ENCODE assay signal across 15 cellular contexts in genomic region chr10:69220041-69220451, GRCh38. TPM values are rescaled to one million over a fixed set of nuclear protein-coding genes. Genes with fewer than 3 reads are reported as not detected.
DNase-seq lines count a peak whose midpoint lies in the region; FAIRE-seq and TF ChIP-seq lines count a peak whose summit lies in the region.
"Had no signal": no experiment of that assay in that cellular context is flagged by ENCODE, and none has a peak within 500 bp of the region (broad histone marks: within the 10 kb centered on the region; RNA-seq: fewer than 3 reads in every experiment).

A gene with protein sequence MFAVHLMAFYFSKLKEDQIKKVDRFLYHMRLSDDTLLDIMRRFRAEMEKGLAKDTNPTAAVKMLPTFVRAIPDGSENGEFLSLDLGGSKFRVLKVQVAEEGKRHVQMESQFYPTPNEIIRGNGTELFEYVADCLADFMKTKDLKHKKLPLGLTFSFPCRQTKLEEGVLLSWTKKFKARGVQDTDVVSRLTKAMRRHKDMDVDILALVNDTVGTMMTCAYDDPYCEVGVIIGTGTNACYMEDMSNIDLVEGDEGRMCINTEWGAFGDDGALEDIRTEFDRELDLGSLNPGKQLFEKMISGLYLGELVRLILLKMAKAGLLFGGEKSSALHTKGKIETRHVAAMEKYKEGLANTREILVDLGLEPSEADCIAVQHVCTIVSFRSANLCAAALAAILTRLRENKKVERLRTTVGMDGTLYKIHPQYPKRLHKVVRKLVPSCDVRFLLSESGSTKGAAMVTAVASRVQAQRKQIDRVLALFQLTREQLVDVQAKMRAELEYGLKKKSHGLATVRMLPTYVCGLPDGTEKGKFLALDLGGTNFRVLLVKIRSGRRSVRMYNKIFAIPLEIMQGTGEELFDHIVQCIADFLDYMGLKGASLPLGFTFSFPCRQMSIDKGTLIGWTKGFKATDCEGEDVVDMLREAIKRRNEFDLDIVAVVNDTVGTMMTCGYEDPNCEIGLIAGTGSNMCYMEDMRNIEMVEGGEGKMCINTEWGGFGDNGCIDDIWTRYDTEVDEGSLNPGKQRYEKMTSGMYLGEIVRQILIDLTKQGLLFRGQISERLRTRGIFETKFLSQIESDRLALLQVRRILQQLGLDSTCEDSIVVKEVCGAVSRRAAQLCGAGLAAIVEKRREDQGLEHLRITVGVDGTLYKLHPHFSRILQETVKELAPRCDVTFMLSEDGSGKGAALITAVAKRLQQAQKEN (plus strand): TSS chr10:69220332. CDS start chr10:69220436, 104 bp downstream.

- H4K20me1 ChIP-seq in osteoblast (ENCODE audit: insufficient read depth, low read length) = no peaks in the 10 kb centered on the region

- H3K27me3 ChIP-seq in Caco-2 (replicated peaks; ENCODE audit: control insufficient read depth, insufficient read depth, low read length) (no peaks in the 10 kb centered on the region), osteoblast (ENCODE audit: insufficient read depth, low read length) (no peaks in the 10 kb centered on the region)
- no peaks in the 10 kb centered on the region for H3K27me3 ChIP-seq in CD8-positive, alpha-beta memory T cell (ENCODE audit: insufficient read depth, low read length, poor library complexity, severe bottlenecking)

- H3K9me3 ChIP-seq in Caco-2 (no peaks in the 10 kb centered on the region), osteoblast (ENCODE audit: low read depth, low read length) (no peaks in the 10 kb centered on the region)
- no peaks in the 10 kb centered on the region for H3K9me3 ChIP-seq in CD8-positive, alpha-beta memory T cell (ENCODE audit: low read length)

- H3K4me1 Mint-ChIP-seq in Caco-2 (ENCODE audit: low read depth, unreplicated experiment) = peaks cover 33% of the 10 kb centered on the region
- H3K4me1 Mint-ChIP-seq in CD8-positive, alpha-beta memory T cell = peaks cover 34 to 54% (median 37%) of the 10 kb centered on the region in 3 donors

- peak within 1 kb of the TSS; percentile 86 for H3K27ac Mint-ChIP-seq in Caco-2 (ENCODE audit: unreplicated experiment)
- peak within 1 kb of the TSS in 4 of 8 donors; percentile 23 to 95 (median 54) for H3K27ac Mint-ChIP-seq in CD8-positive, alpha-beta memory T cell

- H3K79me2 ChIP-seq in osteoblast (ENCODE audit: insufficient read depth, low read length) = no peaks in the 10 kb centered on the region

- in situ Hi-C loops in GM13977 (cut with MboI; ENCODE audit: low pct_unique_long_range_greater_than_20kb, low sequenced_read_pairs, unreplicated experiment) = loop anchor here (25.0 kb wide), 1 partner anchor 208 kb away; no protein-coding TSS in a partner anchor

- H3K9me3 Mint-ChIP-seq in Caco-2 (ENCODE audit: unreplicated experiment) = no peaks in the 10 kb centered on the region
- peaks cover 0 to 2% (median 0%) of the 10 kb centered on the region in 5 donors for H3K9me3 Mint-ChIP-seq in CD8-positive, alpha-beta memory T cell

- no TSS peak for BruUV-seq in Caco-2 (replicated peaks; lab: Mats Ljungman, UMichigan)

- peaks cover 68% of the 10 kb centered on the region for H3K4me1 ChIP-seq in Caco-2
- peaks cover 14% of the 10 kb centered on the region for H3K4me1 ChIP-seq in osteoblast (ENCODE audit: insufficient read depth, low read length)
- H3K4me1 ChIP-seq in CD8-positive, alpha-beta memory T cell (ENCODE audit: insufficient read depth, low read length) = peaks cover 32% of the 10 kb centered on the region

- peak within 1 kb of the TSS; percentile 68 for H3K4me3 Mint-ChIP-seq in Caco-2 (ENCODE audit: unreplicated experiment)
- no peak within 1 kb of the TSS for H3K4me3 Mint-ChIP-seq in CD8-positive, alpha-beta memory T cell

- no peak within 1 kb of the TSS for H3K27ac ChIP-seq in osteoblast (ENCODE audit: low read depth, low read length)
- no peak within 1 kb of the TSS for H3K27ac ChIP-seq in CD8-positive, alpha-beta memory T cell (ENCODE audit: low read depth, low read length)

- peak; percentile 47 to 71 for DNase-seq in Caco-2
- DNase-seq in RCC 7860 (ENCODE audit: low spot score) = peak; percentile 96
- DNase-seq in glomerular visceral epithelial cell (ENCODE audit: extremely low spot score) = peak; percentile 98
- peak; percentile 39 for DNase-seq in osteoblast (ENCODE audit: insufficient read length, low spot score, missing footprints)
- no peak for DNase-seq in NCI-H1105 treated with DMSO at 0.1 percent for 48 hours (lab: John Stamatoyannopoulos, UW)
- no peak for DNase-seq in GM13977 (ENCODE audit: low spot score)
- DNase-seq in activated CD4-positive, CD25-positive, alpha-beta regulatory T cell treated with anti-CD3 and anti-CD28 coated beads, Interleukin-2, amount 50 U/mL, for 72 hours = no peak
- no peak for DNase-seq in CD8-positive, alpha-beta memory T cell
- DNase-seq: cortex of kidney; DMS53; mesendoderm; NCI-H187; NCI-H774; stimulated activated CD4-positive, alpha-beta T cell treated with anti-CD3 and anti-CD28 coated beads, Interleukin-1b, Interleukin-23, amount 100 ng/mL, for 48 hours had no signal

- TF ChIP-seq CTCF in Caco-2 (IDR thresholded peaks at IDR 0.05; ENCODE audit: insufficient read depth in 1 of 2, low read depth in 1 of 2, low read length in 1 of 2, severe bottlenecking in 1 of 2, unreplicated experiment in 1 of 2) (no peak), osteoblast (IDR thresholded peaks at IDR 0.05; ENCODE audit: extremely low read depth, low read depth, low read length) (no peak), GM13977 (IDR thresholded peaks at IDR 0.05; ENCODE audit: extremely low read depth, insufficient read depth, missing control alignments) (no peak)

- no peak within 1 kb of the TSS for H2AFZ ChIP-seq in osteoblast (ENCODE audit: low read length)

- H3K36me3 ChIP-seq in Caco-2 (ENCODE audit: control insufficient read depth, insufficient read depth, low read length) (no peaks in the 10 kb centered on the region), osteoblast (ENCODE audit: insufficient read depth, low read length) (no peaks in the 10 kb centered on the region)
- H3K36me3 ChIP-seq in CD8-positive, alpha-beta memory T cell (ENCODE audit: insufficient read depth, low read length) = no peaks in the 10 kb centered on the region

- FAIRE-seq in RCC 7860 (lab: Jason Lieb, UNC) = peak; percentile 78

- POLR2A ChIA-PET in Caco-2 (lab: Charles Lee) = interaction anchor here (1.0 kb wide), 1 partner anchor 40 kb away, joined by 4 read pairs; the partner anchor contains the start of gene SUPV3L1
- POLR2A ChIA-PET in CD8-positive, alpha-beta memory T cell (lab: Charles Lee) = interaction anchor here (0.6 kb wide), 1 partner anchor 202 kb away, joined by 6 read pairs; no protein-coding TSS in a partner anchor

- CTCF ChIA-PET in Caco-2 (lab: Charles Lee) = interaction anchor here (0.6 to 1.5 kb wide), 4 partner anchors 15 to 1541 kb away, joined by 3 to 10 read pairs (median 8); no protein-coding TSS in a partner anchor
- CTCF ChIA-PET in CD8-positive, alpha-beta memory T cell (lab: Charles Lee) = interaction anchor here (1.4 to 2.4 kb wide), 3 partner anchors 13 to 214 kb away, joined by 3 to 8 read pairs (median 4); no protein-coding TSS in a partner anchor

- no peaks in the 10 kb centered on the region for H3K27me3 Mint-ChIP-seq in Caco-2 (ENCODE audit: insufficient read depth, unreplicated experiment)
- H3K27me3 Mint-ChIP-seq in CD8-positive, alpha-beta memory T cell = no peaks in the 10 kb centered on the region

- intact Hi-C loops in Caco-2 (cut with micrococcal nuclease; ENCODE audit: unreplicated experiment) = no loop called here

- H3K4me2 ChIP-seq in osteoblast (ENCODE audit: insufficient read depth, low read length) = no peak within 1 kb of the TSS

- peaks cover 10% of the 10 kb centered on the region for H3K36me3 Mint-ChIP-seq in Caco-2 (ENCODE audit: insufficient read depth, unreplicated experiment)
- H3K36me3 Mint-ChIP-seq in CD8-positive, alpha-beta memory T cell = peaks cover 0 to 5% (median 0%) of the 10 kb centered on the region in 3 donors

- H3K4me3 ChIP-seq in Caco-2 (ENCODE audit: low read depth, low read length) (peak within 1 kb of the TSS; percentile 23), osteoblast (ENCODE audit: insufficient read depth, low read length) (no peak within 1 kb of the TSS)
- H3K4me3 ChIP-seq in CD8-positive, alpha-beta memory T cell (ENCODE audit: low read length) = no peak within 1 kb of the TSS

RNA-seq across cellular contexts. Expression of the gene that starts here (rescaled TPM):
- total RNA-seq in Caco-2 (2022) = 18.7 and 24.5 TPM in 2 replicates
- total RNA-seq in osteoblast = 0.29 and 2.9 TPM in 2 replicates
- under 1 TPM in 1 of 2 experiments, not detected in 1; 0.15 TPM for total RNA-seq in CD8-positive, alpha-beta memory T cell
- polyA plus RNA-seq in CD8-positive, alpha-beta memory T cell = 3.0 TPM
- total RNA-seq: urinary bladder had no signal

Comparison
In these comparisons a context has a peak if more than half of its experiments do, and no peak if none do; other contexts are left out.
1. DNase-seq: peak in Caco-2 (2 of 2), RCC 7860 (single experiment), glomerular visceral epithelial cell (single experiment) and osteoblast (single experiment); none in NCI-H1105 treated with DMSO at 0.1 percent for 48 hours (single experiment), GM13977 (single experiment), activated CD4-positive, CD25-positive, alpha-beta regulatory T cell treated with anti-CD3 and anti-CD28 coated beads, Interleukin-2, amount 50 U/mL, for 72 hours (single experiment) and CD8-positive, alpha-beta memory T cell (0 of 5).